In the genomic region with DNA sequence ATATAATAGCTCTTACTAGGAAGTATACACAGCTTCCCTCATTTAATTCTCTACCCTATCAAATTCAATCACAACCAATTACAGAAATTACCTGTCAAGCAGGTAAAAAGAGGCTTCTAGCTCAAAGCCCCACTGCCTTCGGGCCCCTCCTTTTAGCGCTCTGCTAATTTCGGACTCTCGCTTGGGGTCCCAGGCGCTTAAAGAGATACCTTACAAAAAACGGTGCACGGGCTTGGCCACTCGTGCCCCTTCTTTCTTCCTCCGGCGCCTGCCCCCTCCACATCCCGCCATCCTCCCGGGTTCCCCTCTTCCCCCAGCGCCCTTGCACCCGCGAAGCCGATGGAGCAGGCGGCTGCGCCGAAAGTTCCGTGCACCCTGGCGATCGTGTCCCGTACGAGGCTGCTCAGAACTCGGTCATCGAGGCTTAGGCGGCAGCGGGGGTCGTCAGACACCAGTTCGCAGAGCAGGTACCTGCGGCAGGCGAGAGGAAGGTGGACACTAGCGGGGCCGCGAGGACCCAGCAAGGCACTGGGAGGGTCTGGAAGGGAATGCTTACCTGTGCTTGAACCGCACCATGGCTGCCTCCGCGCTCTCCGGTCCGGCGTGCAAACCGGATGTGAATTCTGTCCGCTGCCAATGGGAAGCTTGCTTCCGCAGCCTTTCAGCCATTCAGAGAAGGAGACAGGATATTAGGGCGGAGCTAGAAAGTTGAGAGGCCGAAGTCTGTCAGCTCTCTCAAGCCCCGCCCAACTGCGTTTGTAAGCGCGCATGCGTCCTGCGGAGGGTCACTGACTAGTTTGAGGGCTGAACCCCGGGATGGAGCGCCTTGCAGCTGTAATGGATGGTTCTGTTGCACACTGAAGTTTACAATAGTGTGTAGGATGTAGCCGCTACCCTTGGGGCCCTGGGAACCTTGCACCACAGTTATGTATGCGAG, we compare ENCODE assay signal across 8 cellular contexts. TPM values are rescaled to one million over a fixed set of nuclear protein-coding genes. Genes with fewer than 3 reads are reported as not detected.
A peak's percentile ranks its signal among the peaks of the same experiment; 100 is the strongest.
DNase-seq lines count a peak whose midpoint lies in the region; ATAC-seq and TF ChIP-seq lines count a peak whose summit lies in the region.

A gene with protein sequence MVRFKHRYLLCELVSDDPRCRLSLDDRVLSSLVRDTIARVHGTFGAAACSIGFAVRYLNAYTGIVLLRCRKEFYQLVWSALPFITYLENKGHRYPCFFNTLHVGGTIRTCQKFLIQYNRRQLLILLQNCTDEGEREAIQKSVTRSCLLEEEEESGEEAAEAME (minus strand): TSS at position 616 of the 937 bp plus-strand sequence. CDS start 40 bp downstream, at position 576.

- H3K4me3 ChIP-seq in ascending aorta (peak within 1 kb of the TSS; percentile 63 to 87), right cardiac atrium (ENCODE audit: low read length) (peak within 1 kb of the TSS; percentile 74), uterus (peak within 1 kb of the TSS; percentile 81 to 96)

- peak within 1 kb of the TSS; percentile 88 for H3K27ac Mint-ChIP-seq in T-helper 2 cell treated with Interferon-gamma antibody and Interleukin-4, amounts not matched to agents 5 μg/mL and 100 μg/mL, for 36 hours

- ATAC-seq in GM18502 (IDR thresholded peaks at IDR 0.05; ENCODE audit: poor library complexity, unreplicated experiment) = peak; percentile 90
- ATAC-seq in HG02970 (IDR thresholded peaks at IDR 0.05; ENCODE audit: low FRiP score, unreplicated experiment) = peak; percentile 95
- ATAC-seq in right cardiac atrium = peak; percentile 93 to 95

- H3K27me3 ChIP-seq in ascending aorta (no peaks in the 10 kb centered on the region), right cardiac atrium (ENCODE audit: control insufficient read depth, insufficient read depth) (no peaks in the 10 kb centered on the region), uterus (no peaks in the 10 kb centered on the region)

- DNase-seq in NCI-H1930 (lab: John Stamatoyannopoulos, UW) (peak; percentile 97), ascending aorta (ENCODE audit: low spot score in 2 of 2) (peak; percentile 90 to 98), right cardiac atrium (peak; percentile 95 to 98 (median 98)), pulmonary artery endothelial cell (ENCODE audit: low read depth, low spot score) (peak; percentile 91), uterus (peak; percentile 95 to 97)
- DNase-seq in T-helper 2 cell treated with Interferon-gamma antibody and Interleukin-4, amounts not matched to agents 5 μg/mL and 100 μg/mL, for 36 hours (ENCODE audit: low spot score) = peak; percentile 96

- H3K27me3 Mint-ChIP-seq in T-helper 2 cell treated with Interferon-gamma antibody and Interleukin-4, amounts not matched to agents 5 μg/mL and 100 μg/mL, for 36 hours (ENCODE audit: low read depth) = peaks cover 11% of the 10 kb centered on the region

- under 1% methylated on average over 56 of the region's 56 CpGs for WGBS in right cardiac atrium

- H3K4me1 ChIP-seq in ascending aorta = peaks cover 3% of the 10 kb centered on the region in 2 donors
- H3K4me1 ChIP-seq in right cardiac atrium (ENCODE audit: control insufficient read depth, insufficient read depth, low read length) = no peaks in the 10 kb centered on the region
- H3K4me1 ChIP-seq in uterus = peaks cover 0 to 13% of the 10 kb centered on the region in 2 donors

- TF ChIP-seq POLR2A in uterus (IDR thresholded peaks at IDR 0.05) = peak; percentile 19 to 63

- H3K9me3 Mint-ChIP-seq in T-helper 2 cell treated with Interferon-gamma antibody and Interleukin-4, amounts not matched to agents 5 μg/mL and 100 μg/mL, for 36 hours = no peaks in the 10 kb centered on the region

- H3K9me3 ChIP-seq in ascending aorta (no peaks in the 10 kb centered on the region), right cardiac atrium (ENCODE audit: control insufficient read depth, low read length) (no peaks in the 10 kb centered on the region), uterus (no peaks in the 10 kb centered on the region)

- no peak for TF ChIP-seq CTCF in ascending aorta (IDR thresholded peaks at IDR 0.05)
- peak in 1 of 4 experiments; percentile 6 for TF ChIP-seq CTCF in uterus (IDR thresholded peaks at IDR 0.05)

- peaks cover 31% of the 10 kb centered on the region for H3K4me1 Mint-ChIP-seq in T-helper 2 cell treated with Interferon-gamma antibody and Interleukin-4, amounts not matched to agents 5 μg/mL and 100 μg/mL, for 36 hours (ENCODE audit: low read depth)

- H3K4me3 Mint-ChIP-seq in T-helper 2 cell treated with Interferon-gamma antibody and Interleukin-4, amounts not matched to agents 5 μg/mL and 100 μg/mL, for 36 hours = peak within 1 kb of the TSS; percentile 96

- peak within 1 kb of the TSS; percentile 56 to 69 for H3K27ac ChIP-seq in ascending aorta
- peak within 1 kb of the TSS; percentile 60 for H3K27ac ChIP-seq in right cardiac atrium (ENCODE audit: low read length)
- H3K27ac ChIP-seq in uterus = peak within 1 kb of the TSS; percentile 59 to 60

- H3K36me3 Mint-ChIP-seq in T-helper 2 cell treated with Interferon-gamma antibody and Interleukin-4, amounts not matched to agents 5 μg/mL and 100 μg/mL, for 36 hours (ENCODE audit: low read depth) = peaks cover 29% of the 10 kb centered on the region

- intact Hi-C loops in ascending aorta (cut with DNase I) = loop anchor here (2.0 to 5.0 kb wide), 6 partner anchors 46 to 379 kb away; a partner anchor contains a TSS
- intact Hi-C loops in right cardiac atrium (cut with DNase I) = loop anchor here (5.0 to 10.0 kb wide), 6 partner anchors 66 to 514 kb away; a partner anchor contains a TSS
- intact Hi-C loops in uterus (cut with DNase I; ENCODE audit: low total_unique reads) = no loop called here

- H3K36me3 ChIP-seq in ascending aorta (peaks cover 34 to 35% of the 10 kb centered on the region in 2 donors), uterus (no peaks in the 10 kb centered on the region)

RNA-seq across cellular contexts. Expression of the gene that starts here (rescaled TPM):
- total RNA-seq in ascending aorta = 3.0 TPM
- 10 to 100 TPM; 31.4 to 48.4 (median 41.5) TPM for total RNA-seq in right cardiac atrium
- polyA plus RNA-seq in right cardiac atrium = 54.1 TPM
- 28.5 and 48.4 TPM in 2 replicates for total RNA-seq in pulmonary artery endothelial cell
- total RNA-seq in uterus = 10 to 100 TPM in 2 of 4 donors, 1 to 10 TPM in 1, under 1 TPM in 1; 0.59 to 32.2 (median 18.0) TPM

Comparison
In these comparisons a context has a peak if more than half of its experiments do, and no peak if none do; other contexts are left out.
1. Peak in every context shown above with its lines: DNase-seq, ATAC-seq, H3K4me3 ChIP-seq and H3K27ac ChIP-seq.